In genomic region chrX:11629593-11630211, GRCh38 we compare ENCODE assay signal across 10 cellular contexts. TPM values are rescaled to one million over a fixed set of nuclear protein-coding genes. Genes with fewer than 3 reads are reported as not detected.
A peak's percentile ranks its signal among the peaks of the same experiment; 100 is the strongest.
DNase-seq lines count a peak whose midpoint lies in the region; ATAC-seq and FAIRE-seq lines count a peak whose summit lies in the region.
"Had no signal": no experiment of that assay in that cellular context is flagged by ENCODE, and none has a peak within 500 bp of the region (broad histone marks: within the 10 kb centered on the region; RNA-seq: fewer than 3 reads in every experiment).

No MANE protein-coding gene starts in this region.

- DNase-seq in AG20443 (ENCODE audit: low spot score) = peak; percentile 72
- DNase-seq in RCC 7860 (ENCODE audit: low spot score) = no peak
- DNase-seq in right cardiac atrium = peak; percentile 38 to 65 (median 49)
- no peak for DNase-seq in OCI-M2 (lab: John Stamatoyannopoulos, UW; ENCODE audit: unreplicated experiment)
- DNase-seq in NCI-H2107 treated with DMSO at 0.1 percent for 48 hours (lab: John Stamatoyannopoulos, UW; ENCODE audit: unreplicated experiment) = no peak
- no peak for DNase-seq in globus pallidus (ENCODE audit: low spot score)

- no peak overlapping the region for H3K4me3 ChIP-seq in right cardiac atrium (ENCODE audit: low read length)

- no peaks in the 10 kb centered on the region for H3K4me1 ChIP-seq in right cardiac atrium (ENCODE audit: control insufficient read depth, insufficient read depth, low read length)

- no peaks in the 10 kb centered on the region for H3K9me3 ChIP-seq in right cardiac atrium (ENCODE audit: control insufficient read depth, low read length)

- intact Hi-C loops in right cardiac atrium (cut with DNase I) = no loop called here

- no peaks in the 10 kb centered on the region for H3K27me3 ChIP-seq in right cardiac atrium (ENCODE audit: control insufficient read depth, insufficient read depth)

- FAIRE-seq in RCC 7860 (lab: Jason Lieb, UNC) = peak; percentile 86

- ATAC-seq in GM21717 (IDR thresholded peaks at IDR 0.05; ENCODE audit: unreplicated experiment) = peak; percentile 87
- peak; percentile 78 to 81 for ATAC-seq in right cardiac atrium
- ATAC-seq in GM21515 (IDR thresholded peaks at IDR 0.05; ENCODE audit: unreplicated experiment) = no peak
- ATAC-seq: activated CD4-positive, CD25-positive, alpha-beta regulatory T cell treated with anti-CD3 and anti-CD28 coated beads, Interleukin-2, amount 50 U/mL, for 24 hours; stimulated activated memory B cell treated with anti-CD40 and anti-IgM and Interleukin-4, amounts not matched to agents 10 μg/mL and 1 μg/mL and 100 μg/mL, for 72 hours had no signal

- no peak overlapping the region for H3K27ac ChIP-seq in right cardiac atrium (ENCODE audit: low read length)

- 8% methylated on average over 4 of the region's 4 CpGs for WGBS in right cardiac atrium

RNA-seq across cellular contexts. Expression of gene ARHGAP6, which starts 36.0 kb away (rescaled TPM):
- total RNA-seq in right cardiac atrium = 1 to 10 TPM; 2.5 to 4.5 (median 3.3) TPM
- polyA plus RNA-seq in right cardiac atrium = 2.3 TPM

Comparison
In these comparisons a context has a peak if more than half of its experiments do, and no peak if none do; other contexts are left out.
1. DNase-seq: peak in AG20443 (single experiment) and right cardiac atrium (3 of 3); none in RCC 7860 (single experiment), OCI-M2 (single experiment), NCI-H2107 treated with DMSO at 0.1 percent for 48 hours (single experiment) and globus pallidus (single experiment).